19 cellular contexts compared by ENCODE assay signal in the genomic region with DNA sequence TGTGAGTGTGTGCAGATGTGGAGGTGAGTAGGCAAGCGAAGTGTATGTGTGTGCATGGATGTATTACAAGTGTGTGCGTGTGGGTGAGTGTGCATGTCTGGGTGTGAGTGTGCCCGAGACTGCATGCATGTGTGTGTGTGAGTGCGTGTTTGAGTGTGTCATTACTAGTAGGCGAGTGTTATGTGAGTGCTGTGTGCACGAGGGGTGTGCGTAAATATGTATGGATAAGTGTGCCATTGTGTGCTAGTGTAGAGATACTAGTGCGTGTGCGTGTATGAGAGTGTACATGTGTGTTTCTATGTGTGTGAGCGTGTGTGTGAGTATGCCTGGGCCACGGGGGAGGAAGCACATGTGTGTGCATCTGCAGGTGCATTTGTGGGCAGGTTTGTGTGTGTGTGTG. TPM values are rescaled to one million over a fixed set of nuclear protein-coding genes. Genes with fewer than 3 reads are reported as not detected.
DNase-seq lines count a peak whose midpoint lies in the region; ATAC-seq, FAIRE-seq and TF ChIP-seq lines count a peak whose summit lies in the region.
"Had no signal": no experiment of that assay in that cellular context is flagged by ENCODE, and none has a peak within 500 bp of the region (broad histone marks: within the 10 kb centered on the region; RNA-seq: fewer than 3 reads in every experiment).

No MANE protein-coding gene starts in this region.

- no peaks in the 10 kb centered on the region for H3K36me3 Mint-ChIP-seq in activated naive CD8-positive, alpha-beta T cell treated with anti-CD3 and anti-CD28 coated beads, Interleukin-2, amount 10 ng/mL, durations not matched to agents 7 days and 5 days
- H3K36me3 Mint-ChIP-seq in activated naive CD8-positive, alpha-beta T cell treated with anti-CD3 and anti-CD28 coated beads for 36 hours: no peaks in the 10 kb centered on the region
- H3K36me3 Mint-ChIP-seq in WTC11: no peaks in the 10 kb centered on the region
- H3K36me3 Mint-ChIP-seq: CD4-positive, CD25-positive, alpha-beta regulatory T cell had no signal

- H3K9ac ChIP-seq in K562 (ENCODE audit: insufficient read depth in 1 of 2, low read depth in 2 of 2, low read length in 2 of 2) (peak overlapping the region in 1 of 2 experiments; percentile 5; a peak in 1 of 4 replicates), neural cell (ENCODE audit: low read length) (no peak overlapping the region)
- H3K9ac ChIP-seq: BLaER1 treated with 17β-estradiol and CSF1 and Interleukin-3, amounts not matched to agents 10 nM and 100 nM had no signal

- H3K4me2 ChIP-seq in K562 (ENCODE audit: insufficient read depth, low read length): no peak overlapping the region
- H3K4me2 ChIP-seq in neural cell (ENCODE audit: low read length): no peak overlapping the region
- H3K4me2 ChIP-seq: BLaER1 treated with 17β-estradiol and CSF1 and Interleukin-3, amounts not matched to agents 10 nM and 100 nM; GM23338 had no signal

- H3K4me3 ChIP-seq in K562: no peak overlapping the region
- no peak overlapping the region for H3K4me3 ChIP-seq in neural cell (ENCODE audit: low read length)
- H3K4me3 ChIP-seq: BLaER1 treated with 17β-estradiol and CSF1 and Interleukin-3, amounts not matched to agents 10 nM and 100 nM; GM12878; GM23338; HAP-1 had no signal

- H3K36me3 ChIP-seq in K562 (ENCODE audit: control insufficient read depth, insufficient read depth, low read length): no peaks in the 10 kb centered on the region
- peaks cover 8% of the 10 kb centered on the region for H3K36me3 ChIP-seq in neural cell (ENCODE audit: insufficient read depth, low read length)
- H3K36me3 ChIP-seq: BLaER1 treated with 17β-estradiol and CSF1 and Interleukin-3, amounts not matched to agents 10 nM and 100 nM; HAP-1 had no signal

- no peaks in the 10 kb centered on the region for H3K9me3 ChIP-seq in K562 (replicated peaks; ENCODE audit: control insufficient read depth, insufficient read depth, low read depth, low read length)
- no peaks in the 10 kb centered on the region for H3K9me3 ChIP-seq in neural cell (ENCODE audit: low read length)
- H3K9me3 ChIP-seq: HAP-1 had no signal

- H3F3A ChIP-seq in neural cell (ENCODE audit: insufficient read depth, low read length, poor library complexity, severe bottlenecking): no peaks in the 10 kb centered on the region

- POLR2A ChIA-PET in activated naive CD8-positive, alpha-beta T cell treated with anti-CD3 and anti-CD28 coated beads, Interleukin-2, amount 10 ng/mL, durations not matched to agents 7 days and 5 days (lab: Charles Lee): no interaction called here
- POLR2A ChIA-PET in K562 (lab: Yijun Ruan, JAX) (no interaction called here), WTC11 (lab: Charles Lee) (no interaction called here)

- in situ Hi-C loops in K562 (cut with MboI): no loop called here

- no peaks in the 10 kb centered on the region; the same call in 1 of the 2 replicates for H4K20me1 ChIP-seq in K562 (replicated peaks; ENCODE audit: control insufficient read depth, insufficient read depth, low read length)
- H4K20me1 ChIP-seq in neural cell (ENCODE audit: insufficient read depth): no peaks in the 10 kb centered on the region

- 34% methylated on average over 11 of the region's 11 CpGs for WGBS in K562 (ENCODE audit: insufficient coverage, low coverage, missing lambda C conversion rate)

- H3K9me1 ChIP-seq in K562 (ENCODE audit: control insufficient read depth, insufficient read depth, low read length): no peaks in the 10 kb centered on the region

- FAIRE-seq in K562 (lab: Jason Lieb, UNC): no peak
- FAIRE-seq: GM12878, GM18507 had no signal

- no peaks in the 10 kb centered on the region for H3K27me3 Mint-ChIP-seq in activated naive CD8-positive, alpha-beta T cell treated with anti-CD3 and anti-CD28 coated beads, Interleukin-2, amount 10 ng/mL, durations not matched to agents 7 days and 5 days
- peaks cover 4% of the 10 kb centered on the region for H3K27me3 Mint-ChIP-seq in activated naive CD8-positive, alpha-beta T cell treated with anti-CD3 and anti-CD28 coated beads for 36 hours
- H3K27me3 Mint-ChIP-seq in WTC11 (ENCODE audit: low read depth): peaks cover 22% of the 10 kb centered on the region

- no peak for TF ChIP-seq POLR2A in K562 (conservative IDR thresholded peaks at IDR 0.05)

- no peaks in the 10 kb centered on the region for H3K9me3 Mint-ChIP-seq in activated naive CD8-positive, alpha-beta T cell treated with anti-CD3 and anti-CD28 coated beads, Interleukin-2, amount 10 ng/mL, durations not matched to agents 7 days and 5 days
- H3K9me3 Mint-ChIP-seq in activated naive CD8-positive, alpha-beta T cell treated with anti-CD3 and anti-CD28 coated beads for 36 hours: peaks cover 2% of the 10 kb centered on the region
- H3K9me3 Mint-ChIP-seq in WTC11: no peaks in the 10 kb centered on the region

- TF ChIP-seq EP300 in K562 (IDR thresholded peaks at IDR 0.05; ENCODE audit: low read length) (no peak), neural cell (conservative IDR thresholded peaks at IDR 0.05; ENCODE audit: poor library complexity, severe bottlenecking) (no peak)

- H3K9me2 ChIP-seq in neural cell (ENCODE audit: insufficient read depth, low read length): no peaks in the 10 kb centered on the region

- peaks cover 16% of the 10 kb centered on the region for H3K4me1 Mint-ChIP-seq in activated naive CD8-positive, alpha-beta T cell treated with anti-CD3 and anti-CD28 coated beads, Interleukin-2, amount 10 ng/mL, durations not matched to agents 7 days and 5 days
- peaks cover 8% of the 10 kb centered on the region for H3K4me1 Mint-ChIP-seq in activated naive CD8-positive, alpha-beta T cell treated with anti-CD3 and anti-CD28 coated beads for 36 hours
- peaks cover 16% of the 10 kb centered on the region for H3K4me1 Mint-ChIP-seq in WTC11

- H3K27me3 ChIP-seq in K562 (ENCODE audit: control insufficient read depth in 2 of 2, insufficient read depth in 2 of 2, low read length in 2 of 2) (peaks cover 12 to 36% of the 10 kb centered on the region in 2 experiments; a peak in 3 of 5 replicates), neural cell (ENCODE audit: insufficient read depth, low read depth, low read length) (no peaks in the 10 kb centered on the region)

- TF ChIP-seq CTCF in K562 (IDR thresholded peaks at IDR 0.05 in 2 of 3, conservative IDR thresholded peaks at IDR 0.05 in 1 of 3; ENCODE audit: insufficient read depth in 2 of 3, low read depth in 1 of 3, low read length in 3 of 3) (no peak), neural cell (IDR thresholded peaks at IDR 0.05; ENCODE audit: poor library complexity, severe bottlenecking) (no peak), WTC11 (IDR thresholded peaks at IDR 0.05) (no peak)

- CTCF ChIA-PET in K562 (lab: Yijun Ruan, JAX; ENCODE audit: low intra/inter-chr PET ratio) (no interaction called here), WTC11 (lab: Charles Lee) (interaction anchor here (0.6 kb wide), 1 partner anchor 165 kb away, joined by 5 read pairs; no protein-coding TSS in a partner anchor)

- no peak for DNase-seq in activated naive CD8-positive, alpha-beta T cell treated with anti-CD3 and anti-CD28 coated beads, Interleukin-2, amount 10 ng/mL, durations not matched to agents 7 days and 5 days
- DNase-seq in activated naive CD8-positive, alpha-beta T cell treated with anti-CD3 and anti-CD28 coated beads for 36 hours: no peak
- DNase-seq in K562 (ENCODE audit: extremely low read depth in 1 of 4, low spot score in 3 of 4) (no peak), WTC11 (ENCODE audit: low spot score) (no peak)
- DNase-seq: 8988T; AML-193; Calu3; CD4-positive, CD25-positive, alpha-beta regulatory T cell; DMS 273 treated with DMSO at 0.1 percent for 48 hours; DMS79; HFFc6 had no signal

- H3K4me3 Mint-ChIP-seq in activated naive CD8-positive, alpha-beta T cell treated with anti-CD3 and anti-CD28 coated beads, Interleukin-2, amount 10 ng/mL, durations not matched to agents 7 days and 5 days: no peak overlapping the region
- H3K4me3 Mint-ChIP-seq in activated naive CD8-positive, alpha-beta T cell treated with anti-CD3 and anti-CD28 coated beads for 36 hours: no peak overlapping the region
- H3K4me3 Mint-ChIP-seq in WTC11: no peak overlapping the region
- H3K4me3 Mint-ChIP-seq: HFFc6 had no signal

- intact Hi-C loops in K562 (cut with micrococcal nuclease): no loop called here

- no peaks in the 10 kb centered on the region for H3K79me2 ChIP-seq in K562 (ENCODE audit: control insufficient read depth, insufficient read depth, low read length)
- peaks cover 7% of the 10 kb centered on the region for H3K79me2 ChIP-seq in neural cell (replicated peaks; ENCODE audit: insufficient read depth, low read length)

- TF ChIP-seq RAD21 in K562 (CRISPR knock-in tag; conservative IDR thresholded peaks at IDR 0.05 in 1 of 2, IDR thresholded peaks at IDR 0.05 in 1 of 2) (no peak), neural cell (conservative IDR thresholded peaks at IDR 0.05) (no peak)

- BruUV-seq in K562 (replicated peaks; lab: Mats Ljungman, UMichigan): no TSS peak

- H3K4me1 ChIP-seq in K562 (replicated peaks in 1 of 2; ENCODE audit: control insufficient read depth in 2 of 2, insufficient read depth in 2 of 2, low read length in 2 of 2): peaks cover 14 to 38% of the 10 kb centered on the region in 2 experiments

- no peak for ATAC-seq in activated naive CD8-positive, alpha-beta T cell treated with anti-CD3 and anti-CD28 coated beads, Interleukin-2, amount 10 ng/mL, durations not matched to agents 7 days and 5 days (ENCODE audit: low read depth)
- ATAC-seq in K562 (no peak), WTC11 (no peak), GM18907 (IDR thresholded peaks at IDR 0.05; ENCODE audit: unreplicated experiment) (no peak), HG02571 (IDR thresholded peaks at IDR 0.05; ENCODE audit: unreplicated experiment) (no peak)
- ATAC-seq: GM12878, GM23338 had no signal

- H2AFZ ChIP-seq in K562 (ENCODE audit: low read depth, low read length) (no peak overlapping the region), neural cell (ENCODE audit: low read depth, low read length) (no peak overlapping the region)
- H2AFZ ChIP-seq: GM23338 had no signal

- H3K27ac ChIP-seq in K562 (ENCODE audit: extremely low read depth, low read depth, low read length) (no peak overlapping the region), neural cell (ENCODE audit: low read length) (no peak overlapping the region)
- H3K27ac ChIP-seq: BLaER1 treated with 17β-estradiol and CSF1 and Interleukin-3, amounts not matched to agents 10 nM and 100 nM had no signal

- peak overlapping the region; percentile 51 for H3K27ac Mint-ChIP-seq in activated naive CD8-positive, alpha-beta T cell treated with anti-CD3 and anti-CD28 coated beads, Interleukin-2, amount 10 ng/mL, durations not matched to agents 7 days and 5 days
- no peak overlapping the region for H3K27ac Mint-ChIP-seq in activated naive CD8-positive, alpha-beta T cell treated with anti-CD3 and anti-CD28 coated beads for 36 hours
- H3K27ac Mint-ChIP-seq in WTC11: no peak overlapping the region
- H3K27ac Mint-ChIP-seq: CD4-positive, CD25-positive, alpha-beta regulatory T cell; GM23338; HFFc6 had no signal

RNA-seq across cellular contexts. Expression of gene CELF5, which starts 53.8 kb away (rescaled TPM):
- total RNA-seq in activated naive CD8-positive, alpha-beta T cell treated with anti-CD3 and anti-CD28 coated beads, Interleukin-2, amount 10 ng/mL, durations not matched to agents 7 days and 5 days: under 1 TPM in 1 of 2 experiments, not detected in 1; 0.14 TPM
- under 1 TPM; 0.16 to 0.29 TPM for total RNA-seq in activated naive CD8-positive, alpha-beta T cell treated with anti-CD3 and anti-CD28 coated beads for 36 hours
- total RNA-seq in K562 (2011; cell fraction: chromatin; rRNA removed; ENCODE audit: low replicate concordance): 0.18 and 0.69 TPM in 2 replicates
- 0.50 and 0.53 TPM in 2 replicates for total RNA-seq in K562 (2011; cell fraction: nucleolus; rRNA removed)
- total RNA-seq in K562 (2011; cell fraction: nucleoplasm; rRNA removed): 0.81 and 0.99 TPM in 2 replicates
- total RNA-seq in K562 (2014; rRNA removed): 0.05 and 0.73 TPM in 2 replicates
- total RNA-seq in K562 (2014; rRNA removed; fragmentation: Illumina TruSeq; extraction: Trizol): 0.07 and 0.26 TPM in 2 replicates
- total RNA-seq in K562 (2015; rRNA removed; fragmentation: Illumina TruSeq; extraction: Trizol): 0.36 and 0.41 TPM in 2 replicates
- 0.29 and 0.49 TPM in 2 replicates for total RNA-seq in K562 (2021)
- 0.28 and 0.38 TPM in 2 replicates for polyA plus RNA-seq in K562 (2011; rRNA removed)
- polyA plus RNA-seq in K562 (2011; cell fraction: cytosol; rRNA removed): 0.21 and 0.25 TPM in 2 replicates
- 1.4 and 2.7 TPM in 2 replicates for polyA plus RNA-seq in K562 (2011; cell fraction: nucleus; rRNA removed)
- 0.52 and 0.54 TPM in 2 replicates for polyA plus RNA-seq in K562 (2012)
- polyA plus RNA-seq in K562 (2014; fragmentation: Illumina TruSeq; extraction: Trizol): 0.22 and 0.39 TPM in 2 replicates
- polyA plus RNA-seq in K562 (2014; fragmentation: Nextera tagmentation; extraction: Ambion mirVana): under 1 TPM; 0.01 to 0.07 TPM
- polyA plus RNA-seq in K562 (2014; rRNA removed): 0.27 and 0.56 TPM in 2 replicates
- 0.18 and 0.30 TPM in 2 replicates for polyA minus RNA-seq in K562 (2011; rRNA and poly(A)+ RNA removed)
- not detected in 2 replicates for polyA minus RNA-seq in K562 (2011; cell fraction: cytosol; rRNA and poly(A)+ RNA removed)
- polyA minus RNA-seq in K562 (2011; cell fraction: nucleus; rRNA and poly(A)+ RNA removed): 0.27 and 0.44 TPM in 2 replicates
- polyA plus RNA-seq in neural cell: 130 and 147 TPM in 2 replicates
- 103 and 118 TPM in 2 replicates for polyA minus RNA-seq in neural cell
- 7.7 to 10.6 TPM (median 9.0 TPM) in 3 replicates for total RNA-seq in WTC11 (2021)
- total RNA-seq: GM12878 had no signal
- polyA plus RNA-seq: CD4-positive, CD25-positive, alpha-beta regulatory T cell had no signal
